8 cellular contexts compared by ENCODE assay signal in genomic region chr13:41456768-41457588, GRCh38. TPM values are rescaled to one million over a fixed set of nuclear protein-coding genes. Genes with fewer than 3 reads are reported as not detected.
DNase-seq lines count a peak whose midpoint lies in the region; ATAC-seq and TF ChIP-seq lines count a peak whose summit lies in the region.

RGCC (plus strand) TSS chr13:41457550; CDS start chr13:41457708, 158 bp downstream.

- DNase-seq in CD8-positive, alpha-beta T cell, result peak; percentile 84 to 98 (median 93)
- DNase-seq in HUDEP-2 (lab: John Stamatoyannopoulos, UW; ENCODE audit: unreplicated experiment in 76 of 76) (peak in 75 of 76 experiments; percentile 8 to 90 (median 78)), WERI-Rb-1 (peak; percentile 46), breast epithelium (ENCODE audit: low spot score in 2 of 2) (peak in 1 of 2 donors; percentile 71), inferior parietal cortex (ENCODE audit: extremely low spot score) (peak; percentile 68), spleen (peak; percentile 93), cortex of kidney (lab: John Stamatoyannopoulos, UW) (no peak)

- intact Hi-C loops in CD8-positive, alpha-beta T cell (cut with DNase I, micrococcal nuclease), result loop anchor here (1.0 to 10.0 kb wide), 7 partner anchors 8 to 588 kb away; partner anchors contain the start of genes DGKH (in 1 of the 2) and WBP4 (in 1 of the 2)
- intact Hi-C loops in breast epithelium (cut with DNase I; ENCODE audit: low total_unique reads) (no loop called here), spleen (cut with DNase I; ENCODE audit: low total_unique reads) (no loop called here)

- TF ChIP-seq POLR2A in breast epithelium (IDR thresholded peaks at IDR 0.05) (no peak), spleen (IDR thresholded peaks at IDR 0.05) (peak in 1 of 3 donors; percentile 70)

- H3K27me3 Mint-ChIP-seq in CD8-positive, alpha-beta T cell (ENCODE audit: low read depth), result no peaks in the 10 kb centered on the region

- peaks cover 30% of the 10 kb centered on the region for H3K36me3 Mint-ChIP-seq in CD8-positive, alpha-beta T cell

- peak within 1 kb of the TSS; percentile 93 for H3K27ac ChIP-seq in CD8-positive, alpha-beta T cell (ENCODE audit: low read depth, low read length)
- no peak within 1 kb of the TSS for H3K27ac ChIP-seq in WERI-Rb-1
- H3K27ac ChIP-seq in breast epithelium, result peak within 1 kb of the TSS; percentile 57 to 70
- peak within 1 kb of the TSS in 7 of 8 donors; percentile 46 to 82 (median 69) for H3K27ac ChIP-seq in spleen

- peak within 1 kb of the TSS; percentile 94 for H3K27ac Mint-ChIP-seq in CD8-positive, alpha-beta T cell

- peak; percentile 75 for ATAC-seq in CD8-positive, alpha-beta T cell
- peak; percentile 63 for ATAC-seq in GM19452 (IDR thresholded peaks at IDR 0.05; ENCODE audit: unreplicated experiment)

- peak within 1 kb of the TSS; percentile 93 for H3K4me3 Mint-ChIP-seq in CD8-positive, alpha-beta T cell

- POLR2A ChIA-PET in CD8-positive, alpha-beta T cell (lab: Charles Lee), result interaction anchor here (0.6 to 1.7 kb wide), 4 partner anchors 8 to 113 kb away, joined by 3 to 5 read pairs (median 4); no protein-coding TSS in a partner anchor

- CTCF ChIA-PET in CD8-positive, alpha-beta T cell (lab: Charles Lee), result interaction anchor here (1.0 to 5.1 kb wide), 5 partner anchors 8 to 195 kb away, joined by 3 to 89 read pairs (median 4); no protein-coding TSS in a partner anchor

- no peaks in the 10 kb centered on the region for H3K9me3 Mint-ChIP-seq in CD8-positive, alpha-beta T cell

- peaks cover 27% of the 10 kb centered on the region for H3K4me1 ChIP-seq in CD8-positive, alpha-beta T cell (ENCODE audit: insufficient read depth, low read length)
- H3K4me1 ChIP-seq in breast epithelium, result no peaks in the 10 kb centered on the region
- H3K4me1 ChIP-seq in spleen, result peaks cover 0 to 61% (median 37%) of the 10 kb centered on the region in 6 donors

- peaks cover 40% of the 10 kb centered on the region for H3K4me1 Mint-ChIP-seq in CD8-positive, alpha-beta T cell (ENCODE audit: low read depth)

- H3K4me3 ChIP-seq in CD8-positive, alpha-beta T cell (ENCODE audit: low read depth, low read length), result peak within 1 kb of the TSS; percentile 66
- H3K4me3 ChIP-seq in WERI-Rb-1 (ENCODE audit: low read depth, low read length) (peak within 1 kb of the TSS; percentile 50), breast epithelium (peak within 1 kb of the TSS; percentile 66 to 79 (median 75)), spleen (peak within 1 kb of the TSS; percentile 58 to 76 (median 70))

- WGBS in spleen, 5 donors, result 3 to 12% (median 7%) methylated on average over 50 to 92 of the region's 92 CpGs

- H3K27me3 ChIP-seq in CD8-positive, alpha-beta T cell (ENCODE audit: insufficient read depth, low read length), result no peaks in the 10 kb centered on the region
- peaks cover 3% of the 10 kb centered on the region for H3K27me3 ChIP-seq in WERI-Rb-1 (ENCODE audit: insufficient read depth, low read depth, severe bottlenecking)
- H3K27me3 ChIP-seq in breast epithelium, result no peaks in the 10 kb centered on the region
- peaks cover 0 to 53% (median 26%) of the 10 kb centered on the region in 7 donors for H3K27me3 ChIP-seq in spleen (replicated peaks in 1 of 7)

- no peak for TF ChIP-seq CTCF in CD8-positive, alpha-beta T cell (IDR thresholded peaks at IDR 0.05)
- TF ChIP-seq CTCF in WERI-Rb-1 (IDR thresholded peaks at IDR 0.05; ENCODE audit: low read depth, low read length) (no peak), breast epithelium (IDR thresholded peaks at IDR 0.05) (no peak), spleen (IDR thresholded peaks at IDR 0.05 in 8 of 11, conservative IDR thresholded peaks at IDR 0.05 in 3 of 11) (no peak)

- no peaks in the 10 kb centered on the region for H3K36me3 ChIP-seq in CD8-positive, alpha-beta T cell (ENCODE audit: insufficient read depth, low read length)
- no peaks in the 10 kb centered on the region for H3K36me3 ChIP-seq in WERI-Rb-1
- no peaks in the 10 kb centered on the region for H3K36me3 ChIP-seq in breast epithelium
- H3K36me3 ChIP-seq in spleen, result no peaks in the 10 kb centered on the region

- H3K9me3 ChIP-seq in CD8-positive, alpha-beta T cell (ENCODE audit: low read length), result no peaks in the 10 kb centered on the region
- H3K9me3 ChIP-seq in WERI-Rb-1 (ENCODE audit: severe bottlenecking) (no peaks in the 10 kb centered on the region), breast epithelium (no peaks in the 10 kb centered on the region), spleen (no peaks in the 10 kb centered on the region)

RNA-seq across cellular contexts. Expression of gene RGCC, which starts in this region (rescaled TPM):
- total RNA-seq in CD8-positive, alpha-beta T cell, result 100 to 1,000 TPM; 578 to 581 TPM
- 100 to 1,000 TPM in 1 of 3 donors, 10 to 100 TPM in 2; 91.8 to 112 (median 95.7) TPM for total RNA-seq in breast epithelium
- total RNA-seq in spleen, result 10 to 100 TPM; 14.1 to 76.4 (median 33.6) TPM
- polyA plus RNA-seq in spleen, result 10 to 100 TPM in 2 of 3 donors, 1 to 10 TPM in 1; 5.1 to 14.6 (median 12.2) TPM

Comparison
In these comparisons a context has a peak if more than half of its experiments do, and no peak if none do; other contexts are left out.
1. RNA of gene RGCC (total RNA-seq): 578 to 581 TPM in CD8-positive, alpha-beta T cell; 91.8 to 112 TPM in breast epithelium and 14.1 to 76.4 TPM in spleen; every median in the first group is over 4 times any median in the second.
2. intact Hi-C loops: an anchor here in CD8-positive, alpha-beta T cell (1.0 to 10.0 kb wide); none called in breast epithelium and spleen.
3. Peak in every context shown above with its lines, with median percentiles within 50 percentile points of each other: H3K4me3 ChIP-seq.